Comparison of ENCODE assay signal across 19 cellular contexts in genomic region chr18:64929026-64929425, GRCh38.
DNase-seq lines count a peak whose midpoint lies in the region; ATAC-seq and TF ChIP-seq lines count a peak whose summit lies in the region.
"Had no signal": no experiment of that assay in that cellular context is flagged by ENCODE, and none has a peak within 500 bp of the region (broad histone marks: within the 10 kb centered on the region; RNA-seq: fewer than 3 reads in every experiment).

No MANE protein-coding gene starts in this region.

- H3K9me3 ChIP-seq in right atrium auricular region: no peaks in the 10 kb centered on the region
- H3K9me3 ChIP-seq: heart left ventricle had no signal

- H3K4me3 ChIP-seq in astrocyte of the spinal cord (ENCODE audit: low read depth, low read length): no peak overlapping the region
- H3K4me3 ChIP-seq in right atrium auricular region: no peak overlapping the region
- H3K4me3 ChIP-seq: cardiac muscle cell, heart left ventricle had no signal

- TF ChIP-seq CTCF in astrocyte of the spinal cord (IDR thresholded peaks at IDR 0.05; ENCODE audit: low read depth, low read length): no peak
- no peak for TF ChIP-seq CTCF in glutamatergic neuron (IDR thresholded peaks at IDR 0.05; ENCODE audit: partially characterized antibody, unreplicated experiment)
- TF ChIP-seq CTCF in right atrium auricular region (IDR thresholded peaks at IDR 0.05): no peak

- no peak overlapping the region for H3K4me3 Mint-ChIP-seq in glutamatergic neuron (ENCODE audit: unreplicated experiment)
- H3K4me3 Mint-ChIP-seq: activated CD8-positive, alpha-beta T cell treated with anti-CD3 and anti-CD28 coated beads for 36 hours; endodermal cell; type B pancreatic cell had no signal

- H3K9me3 Mint-ChIP-seq in glutamatergic neuron (ENCODE audit: unreplicated experiment): peaks cover 2% of the 10 kb centered on the region
- H3K9me3 Mint-ChIP-seq: endodermal cell, type B pancreatic cell had no signal

- no peaks in the 10 kb centered on the region for H3K27me3 ChIP-seq in right atrium auricular region
- H3K27me3 ChIP-seq: cardiac muscle cell, heart left ventricle had no signal

- no peaks in the 10 kb centered on the region for H3K36me3 Mint-ChIP-seq in glutamatergic neuron (ENCODE audit: unreplicated experiment)
- H3K36me3 Mint-ChIP-seq: CD4-positive, CD25-positive, alpha-beta regulatory T cell; type B pancreatic cell had no signal

- no peaks in the 10 kb centered on the region for H3K4me1 ChIP-seq in right atrium auricular region
- H3K4me1 ChIP-seq: heart left ventricle had no signal

- no peaks in the 10 kb centered on the region for H3K36me3 ChIP-seq in right atrium auricular region
- H3K36me3 ChIP-seq: cardiac muscle cell, heart left ventricle had no signal

- DNase-seq in HS-5 (ENCODE audit: low read depth): peak; percentile 79
- DNase-seq in NCI-H524 treated with DMSO at 0.1 percent for 48 hours (lab: John Stamatoyannopoulos, UW): peak; percentile 85
- DNase-seq in astrocyte of the spinal cord (ENCODE audit: low read depth, low spot score): peak; percentile 50
- DNase-seq in glutamatergic neuron: no peak
- DNase-seq in amygdala (lab: John Stamatoyannopoulos, UW): no peak
- DNase-seq in SW480 (ENCODE audit: low spot score): no peak
- no peak for DNase-seq in right atrium auricular region (ENCODE audit: low spot score)
- DNase-seq: activated CD8-positive, alpha-beta T cell treated with anti-CD3 and anti-CD28 coated beads for 36 hours; activated gamma-delta T cell; CD4-positive, CD25-positive, alpha-beta regulatory T cell; endodermal cell; heart left ventricle; NCI-H82; SHP77 had no signal

- H3K27ac ChIP-seq in right atrium auricular region: no peak overlapping the region
- H3K27ac ChIP-seq: cardiac muscle cell, heart left ventricle had no signal

- peak overlapping the region; percentile 59 for H3K27ac Mint-ChIP-seq in glutamatergic neuron (ENCODE audit: unreplicated experiment)
- H3K27ac Mint-ChIP-seq: activated CD8-positive, alpha-beta T cell treated with anti-CD3 and anti-CD28 coated beads for 36 hours; CD4-positive, CD25-positive, alpha-beta regulatory T cell; endodermal cell; type B pancreatic cell had no signal

- peaks cover 2% of the 10 kb centered on the region for H3K27me3 Mint-ChIP-seq in glutamatergic neuron (ENCODE audit: unreplicated experiment)
- H3K27me3 Mint-ChIP-seq: activated CD8-positive, alpha-beta T cell treated with anti-CD3 and anti-CD28 coated beads for 36 hours; CD4-positive, CD25-positive, alpha-beta regulatory T cell; type B pancreatic cell had no signal

- in situ Hi-C loops in astrocyte of the spinal cord (cut with HindIII; ENCODE audit: low sequenced_read_pairs): no loop called here

- ATAC-seq in GM21786 (IDR thresholded peaks at IDR 0.05; ENCODE audit: unreplicated experiment): no peak
- ATAC-seq: activated CD4-positive, CD25-positive, alpha-beta regulatory T cell treated with anti-CD3 and anti-CD28 coated beads, Interleukin-2, amount 50 U/mL, for 24 hours; activated CD8-positive, alpha-beta T cell treated with anti-CD3 and anti-CD28 coated beads for 36 hours; heart left ventricle; sciatic nerve had no signal

- peaks cover 5% of the 10 kb centered on the region for H3K4me1 Mint-ChIP-seq in glutamatergic neuron (ENCODE audit: low read depth, unreplicated experiment)
- H3K4me1 Mint-ChIP-seq: CD4-positive, CD25-positive, alpha-beta regulatory T cell; endodermal cell had no signal

Comparison
In these comparisons a context has a peak if more than half of its experiments do, and no peak if none do; other contexts are left out.
1. DNase-seq: peak in HS-5 (single experiment), NCI-H524 treated with DMSO at 0.1 percent for 48 hours (single experiment) and astrocyte of the spinal cord (single experiment); none in glutamatergic neuron (single experiment), amygdala (0 of 56), SW480 (single experiment) and right atrium auricular region (single experiment).